ENCODE assay signal across 8 cellular contexts in genomic region chr9:35660966-35661413, GRCh38. TPM values are rescaled to one million over a fixed set of nuclear protein-coding genes. Genes with fewer than 3 reads are reported as not detected.
DNase-seq lines count a peak whose midpoint lies in the region; ATAC-seq and TF ChIP-seq lines count a peak whose summit lies in the region.

No MANE protein-coding gene starts in this region.

- no peaks in the 10 kb centered on the region for H3K27me3 ChIP-seq in Loucy (ENCODE audit: insufficient read depth, low read length, poor library complexity, severe bottlenecking)
- no peaks in the 10 kb centered on the region for H3K27me3 ChIP-seq in dorsolateral prefrontal cortex

- peaks cover 81% of the 10 kb centered on the region for H3K4me1 ChIP-seq in Loucy (ENCODE audit: insufficient read depth, low read length, poor library complexity, severe bottlenecking)

- H3K4me1 Mint-ChIP-seq in nephron progenitor cell, result peaks cover 75% of the 10 kb centered on the region

- H3K27me3 Mint-ChIP-seq in nephron progenitor cell (ENCODE audit: low read depth, poor library complexity), result peaks cover 14% of the 10 kb centered on the region

- H2AFZ ChIP-seq in Loucy (ENCODE audit: low read length), result no peak overlapping the region

- peak; percentile 53 for TF ChIP-seq CTCF in Loucy (conservative IDR thresholded peaks at IDR 0.05; ENCODE audit: low read length)
- TF ChIP-seq CTCF in dorsolateral prefrontal cortex (IDR thresholded peaks at IDR 0.05 in 54 of 56, conservative IDR thresholded peaks at IDR 0.05 in 2 of 56; ENCODE audit: low read depth in 1 of 56, partially characterized antibody in 56 of 56), result peak in 54 of 56 donors; percentile 26 to 64 (median 53)
- no peak for TF ChIP-seq CTCF in nephron progenitor cell (IDR thresholded peaks at IDR 0.05)

- peak overlapping the region in 44 of 59 donors; percentile 1 to 99 (median 53) for H3K27ac ChIP-seq in dorsolateral prefrontal cortex

- ATAC-seq in HG03095 (IDR thresholded peaks at IDR 0.05; ENCODE audit: unreplicated experiment), result no peak

- H3K4me3 Mint-ChIP-seq in nephron progenitor cell, result peak overlapping the region; percentile 52

- H3K4me3 ChIP-seq in Loucy (ENCODE audit: low read length, poor library complexity, severe bottlenecking), result peak overlapping the region; percentile 87
- no peak overlapping the region for H3K4me3 ChIP-seq in dorsolateral prefrontal cortex

- in situ Hi-C loops in Caki2 (cut with HindIII; ENCODE audit: low pct_unique_long_range_greater_than_20kb, low sequenced_read_pairs), result no loop called here

- peaks cover 28% of the 10 kb centered on the region for H3K36me3 Mint-ChIP-seq in nephron progenitor cell (ENCODE audit: low read depth)

- H4K20me1 ChIP-seq in Loucy (ENCODE audit: insufficient read depth, low read length, poor library complexity, severe bottlenecking), result peaks cover 3% of the 10 kb centered on the region

- H3K27ac Mint-ChIP-seq in nephron progenitor cell, result no peak overlapping the region

- no peaks in the 10 kb centered on the region; the same call in 1 of the 2 replicates for H3K36me3 ChIP-seq in Loucy (ENCODE audit: insufficient read depth, low read length)

- H3K9ac ChIP-seq in Loucy (ENCODE audit: low read depth, low read length, poor library complexity, severe bottlenecking), result peak overlapping the region; percentile 95

- DNase-seq in Caki2 (ENCODE audit: low read depth) (peak; percentile 29), dorsolateral prefrontal cortex (peak in 3 of 10 donors; percentile 38 to 66 (median 52)), nephron progenitor cell (no peak), NCI-H146 (lab: John Stamatoyannopoulos, UW) (no peak), amniotic stem cell (lab: John Stamatoyannopoulos, UW) (no peak), GOT3 (lab: John Stamatoyannopoulos, UW) (no peak)

- H3K9me2 ChIP-seq in Loucy (replicated peaks; ENCODE audit: low read depth, low read length), result no peaks in the 10 kb centered on the region

- intact Hi-C loops in dorsolateral prefrontal cortex (cut with DNase I), result no loop called here

- no peaks in the 10 kb centered on the region for H3K9me3 ChIP-seq in Loucy (ENCODE audit: insufficient read depth, low read depth, low read length)

- H3F3A ChIP-seq in Loucy (ENCODE audit: low read depth), result 0 out of 2 replicates have a peak, but pooled peaks cover 16% of the 10 kb centered on the region

- peak overlapping the region; percentile 87 for H3K4me2 ChIP-seq in Loucy (ENCODE audit: low read depth, low read length, poor library complexity, severe bottlenecking)

- peaks cover 4% of the 10 kb centered on the region for H3K9me3 Mint-ChIP-seq in nephron progenitor cell

- H3K79me2 ChIP-seq in Loucy (ENCODE audit: insufficient read depth, low read length), result peaks cover 65% of the 10 kb centered on the region

RNA-seq across cellular contexts. Expression of gene CCDC107, which starts 2.9 kb away (rescaled TPM):
- total RNA-seq in Caki2 (2014; rRNA removed; shearing (Covaris generic); ENCODE audit: low replicate concordance), result 3.5 and 19.6 TPM in 2 replicates
- 10 to 100 TPM; 11.4 to 26.1 (median 18.2) TPM for total RNA-seq in dorsolateral prefrontal cortex

RNA-seq across cellular contexts. Expression of gene RMRP, which starts 3.2 kb away (rescaled TPM):
- total RNA-seq in Caki2 (2014; rRNA removed; shearing (Covaris generic); ENCODE audit: low replicate concordance), result 4,579 and 6,436 TPM in 2 replicates
- total RNA-seq in dorsolateral prefrontal cortex, result 1,000 to 10,000 TPM in 119 of 120 experiments, 100 to 1,000 TPM in 1; 532 to 8,708 (median 3,979) TPM

RNA-seq across cellular contexts. Expression of gene ARHGEF39, which starts 4.0 kb away (rescaled TPM):
- 7.8 and 10.4 TPM in 2 replicates for total RNA-seq in Caki2 (2014; rRNA removed; shearing (Covaris generic); ENCODE audit: low replicate concordance)
- total RNA-seq in dorsolateral prefrontal cortex, result 1 to 10 TPM in 16 of 120 experiments, under 1 TPM in 69, not detected in 35; 0.11 to 2.3 (median 0.57) TPM

RNA-seq across cellular contexts. Expression of gene SIT1, which starts 10.3 kb away (rescaled TPM):
- total RNA-seq in Caki2 (2014; rRNA removed; shearing (Covaris generic); ENCODE audit: low replicate concordance), result not detected in 2 replicates
- under 1 TPM in 5 of 120 experiments, not detected in 115; 0.38 to 0.64 (median 0.43) TPM for total RNA-seq in dorsolateral prefrontal cortex

RNA-seq across cellular contexts. Expression of gene CA9, which starts 12.7 kb away (rescaled TPM):
- 0.30 and 11.6 TPM in 2 replicates for total RNA-seq in Caki2 (2014; rRNA removed; shearing (Covaris generic); ENCODE audit: low replicate concordance)
- total RNA-seq in dorsolateral prefrontal cortex, result 1 to 10 TPM in 19 of 120 experiments, under 1 TPM in 31, not detected in 70; 0.34 to 6.1 (median 0.82) TPM
